ENCODE assay signal across 27 cellular contexts in the genomic region with DNA sequence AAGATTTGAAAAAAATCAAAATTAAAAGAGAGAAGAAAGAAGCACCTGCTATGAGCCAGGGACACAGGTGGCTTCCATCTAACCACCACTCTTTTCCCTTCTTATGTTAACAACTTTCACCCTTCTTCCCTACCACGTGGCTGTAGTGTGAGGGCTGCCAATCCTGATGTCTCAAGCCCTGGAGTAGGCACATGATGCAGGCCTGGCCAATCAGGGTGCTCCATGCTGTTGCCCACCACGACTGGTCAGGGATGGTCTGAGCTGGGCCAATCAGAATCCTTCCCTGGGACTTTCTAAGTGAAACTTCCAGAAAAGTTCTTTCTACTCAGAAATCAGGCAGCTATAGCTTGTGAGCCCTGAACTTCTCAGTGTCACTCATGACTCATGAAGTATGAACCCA.
"Had no signal": no experiment of that assay in that cellular context is flagged by ENCODE, and none has a peak within 500 bp of the region (broad histone marks: within the 10 kb centered on the region; RNA-seq: fewer than 3 reads in every experiment).

No MANE protein-coding gene starts in this region.

- H3K4me1 Mint-ChIP-seq: activated naive CD4-positive, alpha-beta T cell treated with anti-CD3 and anti-CD28 coated beads, Interleukin-2, amount 10 ng/mL, durations not matched to agents 7 days and 5 days had no signal

- H3K4me3 ChIP-seq: colonic mucosa, esophagus muscularis mucosa, gastrocnemius medialis, lower lobe of right lung, neural progenitor cell, stomach, suprapubic skin, tibial nerve had no signal

- ATAC-seq: gastrocnemius medialis; lower lobe of right lung; naive thymus-derived CD8-positive, alpha-beta T cell; sciatic nerve; stimulated activated memory B cell treated with anti-CD40 and anti-IgM and Interleukin-4, amounts not matched to agents 10 μg/mL and 1 μg/mL and 100 μg/mL, for 72 hours had no signal

- DNase-seq: activated CD4-positive, alpha-beta T cell treated with anti-CD3 and anti-CD28 coated beads for 1 hour; activated CD4-positive, alpha-beta T cell treated with anti-CD3 and anti-CD28 coated beads, Interleukin-2, amount 50 U/mL, for 1 hour; activated CD8-positive, alpha-beta memory T cell treated with anti-CD3 and anti-CD28 coated beads for 24 hours; activated CD8-positive, alpha-beta memory T cell treated with anti-CD3 and anti-CD28 coated beads, Interleukin-2, amount 50 U/mL, for 4 hours; activated effector memory CD4-positive, alpha-beta T cell treated with anti-CD3 and anti-CD28 coated beads, Interleukin-2, amount 50 U/mL, for 16 hours; activated naive CD4-positive, alpha-beta T cell treated with anti-CD3 and anti-CD28 coated beads, Interleukin-2, amount 10 ng/mL, durations not matched to agents 7 days and 5 days; activated T-cell treated with anti-CD3 and anti-CD28 coated beads, Interleukin-2, amount 50 U/mL, for 24 hours; amygdala; colonic mucosa; gastrocnemius medialis; hippocampal formation; lower lobe of right lung; naive thymus-derived CD8-positive, alpha-beta T cell; small intestine; stimulated activated CD4-positive, alpha-beta T cell treated with anti-CD3 and anti-CD28 coated beads, Interleukin-15, amount 100 ng/mL, for 24 hours; stomach; WERI-Rb-1 had no signal

- H3K4me2 ChIP-seq: neural progenitor cell had no signal

- H3K27me3 Mint-ChIP-seq: activated T-cell treated with anti-CD3 and anti-CD28 coated beads, Interleukin-2, amount 50 U/mL, for 24 hours; naive thymus-derived CD8-positive, alpha-beta T cell; stimulated activated memory B cell treated with anti-CD40 and anti-IgM and Interleukin-4, amounts not matched to agents 10 μg/mL and 1 μg/mL and 100 μg/mL, for 72 hours had no signal

- FAIRE-seq: bronchial epithelial cell, islet of Langerhans, small intestine, TTC549 had no signal

- H3K27ac Mint-ChIP-seq: activated naive CD4-positive, alpha-beta T cell treated with anti-CD3 and anti-CD28 coated beads, Interleukin-2, amount 10 ng/mL, durations not matched to agents 7 days and 5 days; activated T-cell treated with anti-CD3 and anti-CD28 coated beads, Interleukin-2, amount 50 U/mL, for 24 hours; stimulated activated memory B cell treated with anti-CD40 and anti-IgM and Interleukin-4, amounts not matched to agents 10 μg/mL and 1 μg/mL and 100 μg/mL, for 72 hours; T-helper 2 cell treated with Interferon-gamma antibody and Interleukin-4, amounts not matched to agents 5 μg/mL and 100 μg/mL, for 36 hours had no signal

- H3K4me3 Mint-ChIP-seq: activated naive CD4-positive, alpha-beta T cell treated with anti-CD3 and anti-CD28 coated beads, Interleukin-2, amount 10 ng/mL, durations not matched to agents 7 days and 5 days; activated T-cell treated with anti-CD3 and anti-CD28 coated beads, Interleukin-2, amount 50 U/mL, for 24 hours; naive thymus-derived CD8-positive, alpha-beta T cell; neural progenitor cell; stimulated activated memory B cell treated with anti-CD40 and anti-IgM and Interleukin-4, amounts not matched to agents 10 μg/mL and 1 μg/mL and 100 μg/mL, for 72 hours; T-helper 2 cell treated with Interferon-gamma antibody and Interleukin-4, amounts not matched to agents 5 μg/mL and 100 μg/mL, for 36 hours had no signal

- H3K36me3 Mint-ChIP-seq: activated naive CD4-positive, alpha-beta T cell treated with anti-CD3 and anti-CD28 coated beads, Interleukin-2, amount 10 ng/mL, durations not matched to agents 7 days and 5 days had no signal

- H3K4me1 ChIP-seq: colonic mucosa, esophagus muscularis mucosa, gastrocnemius medialis, lower lobe of right lung, neural progenitor cell, stomach, tibial nerve had no signal

- H3K27me3 ChIP-seq: colonic mucosa, gastrocnemius medialis, neural progenitor cell, tibial nerve had no signal

- H3K27ac ChIP-seq: colonic mucosa, esophagus muscularis mucosa, gastrocnemius medialis, lower lobe of right lung, neural progenitor cell, stomach, suprapubic skin, tibial nerve, WERI-Rb-1 had no signal

- H3K9ac ChIP-seq: neural progenitor cell had no signal

- H3K36me3 ChIP-seq: colonic mucosa, esophagus muscularis mucosa, gastrocnemius medialis, lower lobe of right lung, neural progenitor cell, stomach, suprapubic skin had no signal

- H3K9me3 Mint-ChIP-seq: activated naive CD4-positive, alpha-beta T cell treated with anti-CD3 and anti-CD28 coated beads, Interleukin-2, amount 10 ng/mL, durations not matched to agents 7 days and 5 days; activated T-cell treated with anti-CD3 and anti-CD28 coated beads, Interleukin-2, amount 50 U/mL, for 24 hours; naive thymus-derived CD8-positive, alpha-beta T cell; neural progenitor cell; T-helper 2 cell treated with Interferon-gamma antibody and Interleukin-4, amounts not matched to agents 5 μg/mL and 100 μg/mL, for 36 hours had no signal

- H3K9me3 ChIP-seq: colonic mucosa, esophagus muscularis mucosa, gastrocnemius medialis, lower lobe of right lung, stomach, suprapubic skin, tibial nerve had no signal

- H2AFZ ChIP-seq: neural progenitor cell had no signal
